ENCODE assay signal across 13 cellular contexts in the genomic region with DNA sequence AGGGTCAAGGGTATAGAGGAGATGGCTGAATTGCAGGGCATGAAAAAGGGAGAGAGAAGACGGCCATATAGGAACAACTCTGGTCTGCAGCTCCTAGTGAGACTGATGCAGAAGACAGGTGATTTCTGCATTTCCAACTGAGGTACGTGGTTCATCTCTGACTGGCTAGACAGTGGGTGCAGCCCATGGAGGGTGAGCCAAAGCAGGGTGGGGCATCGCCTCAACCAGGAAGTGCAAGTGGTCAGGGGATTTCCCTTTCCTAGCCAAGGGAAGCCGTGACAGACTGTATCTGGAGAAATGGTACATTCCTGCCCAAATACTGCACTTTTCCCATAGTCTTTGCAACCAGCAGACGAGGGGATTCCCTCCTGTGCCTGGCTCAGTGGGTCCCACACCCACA. TPM values are rescaled to one million over a fixed set of nuclear protein-coding genes. Genes with fewer than 3 reads are reported as not detected.
DNase-seq lines count a peak whose midpoint lies in the region; ATAC-seq and TF ChIP-seq lines count a peak whose summit lies in the region.
"Had no signal": no experiment of that assay in that cellular context is flagged by ENCODE, and none has a peak within 500 bp of the region (broad histone marks: within the 10 kb centered on the region; RNA-seq: fewer than 3 reads in every experiment).

No MANE protein-coding gene starts in this region.

- H3K4me1 Mint-ChIP-seq in stimulated activated memory B cell treated with anti-CD40 and anti-IgM and Interleukin-4, amounts not matched to agents 10 μg/mL and 1 μg/mL and 100 μg/mL, for 72 hours: peaks cover 11% of the 10 kb centered on the region
- H3K4me1 Mint-ChIP-seq: H9 had no signal

- peaks cover 18% of the 10 kb centered on the region for H3K9me3 Mint-ChIP-seq in stimulated activated memory B cell treated with anti-CD40 and anti-IgM and Interleukin-4, amounts not matched to agents 10 μg/mL and 1 μg/mL and 100 μg/mL, for 72 hours

- no peaks in the 10 kb centered on the region for H3K79me2 ChIP-seq in OCI-LY3 (ENCODE audit: low read length)

- H3K36me3 ChIP-seq in OCI-LY3 (replicated peaks; ENCODE audit: low read depth, low read length): no peaks in the 10 kb centered on the region
- H3K36me3 ChIP-seq: pancreas, tibial nerve had no signal

- H3K9ac ChIP-seq in OCI-LY3 (ENCODE audit: low read length): no peak overlapping the region

- H3K27me3 Mint-ChIP-seq in stimulated activated memory B cell treated with anti-CD40 and anti-IgM and Interleukin-4, amounts not matched to agents 10 μg/mL and 1 μg/mL and 100 μg/mL, for 72 hours: peaks cover 56% of the 10 kb centered on the region

- H2AFZ ChIP-seq in OCI-LY3 (ENCODE audit: low read depth, low read length): no peak overlapping the region

- no peak overlapping the region for H3K27ac Mint-ChIP-seq in stimulated activated memory B cell treated with anti-CD40 and anti-IgM and Interleukin-4, amounts not matched to agents 10 μg/mL and 1 μg/mL and 100 μg/mL, for 72 hours
- H3K27ac Mint-ChIP-seq: H9 had no signal

- H3K4me3 ChIP-seq in OCI-LY3 (ENCODE audit: low read length) (no peak overlapping the region), epithelial cell of esophagus (ENCODE audit: low read length) (no peak overlapping the region)
- H3K4me3 ChIP-seq: pancreas, tibial nerve had no signal

- no peak for ATAC-seq in stimulated activated memory B cell treated with anti-CD40 and anti-IgM and Interleukin-4, amounts not matched to agents 10 μg/mL and 1 μg/mL and 100 μg/mL, for 72 hours
- ATAC-seq in HG03460 (IDR thresholded peaks at IDR 0.05; ENCODE audit: unreplicated experiment): no peak
- ATAC-seq: pancreas had no signal

- H3K27ac ChIP-seq in OCI-LY3 (ENCODE audit: low read length): no peak overlapping the region
- H3K27ac ChIP-seq: pancreas, tibial nerve had no signal

- H3K9me3 ChIP-seq in OCI-LY3 (ENCODE audit: insufficient read depth, low read length): no peaks in the 10 kb centered on the region
- H3K9me3 ChIP-seq: pancreas had no signal

- DNase-seq in A172 (ENCODE audit: low spot score) (peak; percentile 37), epithelial cell of esophagus (ENCODE audit: low read depth) (peak; percentile 57), C1 segment of cervical spinal cord (lab: John Stamatoyannopoulos, UW) (no peak), NCI-H1694 treated with DMSO at 0.1 percent for 48 hours (lab: John Stamatoyannopoulos, UW) (no peak)
- DNase-seq in activated CD8-positive, alpha-beta memory T cell treated with anti-CD3 and anti-CD28 coated beads, Interleukin-2, amount 50 U/mL, for 4 hours: peak; percentile 29
- DNase-seq: H9, KG1, NCI-H2081, pancreas had no signal

- H4K20me1 ChIP-seq in OCI-LY3 (ENCODE audit: insufficient read depth, low read length): no peaks in the 10 kb centered on the region

- peaks cover 7% of the 10 kb centered on the region for H3K4me1 ChIP-seq in OCI-LY3 (ENCODE audit: low read length)
- H3K4me1 ChIP-seq: pancreas, tibial nerve had no signal

- peaks cover 4% of the 10 kb centered on the region; the same call in 1 of the 2 replicates for H3K27me3 ChIP-seq in OCI-LY3 (ENCODE audit: low read depth, low read length)
- H3K27me3 ChIP-seq: pancreas, tibial nerve had no signal

- no peak overlapping the region for H3K4me3 Mint-ChIP-seq in stimulated activated memory B cell treated with anti-CD40 and anti-IgM and Interleukin-4, amounts not matched to agents 10 μg/mL and 1 μg/mL and 100 μg/mL, for 72 hours
- H3K4me3 Mint-ChIP-seq: H9 had no signal

- no peaks in the 10 kb centered on the region for H3K36me3 Mint-ChIP-seq in stimulated activated memory B cell treated with anti-CD40 and anti-IgM and Interleukin-4, amounts not matched to agents 10 μg/mL and 1 μg/mL and 100 μg/mL, for 72 hours

- H3K4me2 ChIP-seq in OCI-LY3 (ENCODE audit: low read length): peak overlapping the region; percentile 30; the same call in 1 of the 2 replicates

- TF ChIP-seq CTCF in OCI-LY3 (IDR thresholded peaks at IDR 0.05; ENCODE audit: low read depth, low read length): no peak
- TF ChIP-seq CTCF in epithelial cell of esophagus (IDR thresholded peaks at IDR 0.05; ENCODE audit: insufficient read depth, low read depth, low read length, missing control alignments): no peak

RNA-seq across cellular contexts. Expression of gene GNAQ, which starts 22.6 kb away (rescaled TPM):
- 38.4 and 42.0 TPM in 2 replicates for total RNA-seq in A172 (2014; rRNA removed; shearing (Covaris generic))

Comparison
In these comparisons a context has a peak if more than half of its experiments do, and no peak if none do; other contexts are left out.
1. DNase-seq: peak in A172 (single experiment), activated CD8-positive, alpha-beta memory T cell treated with anti-CD3 and anti-CD28 coated beads, Interleukin-2, amount 50 U/mL, for 4 hours (single experiment) and epithelial cell of esophagus (single experiment); none in C1 segment of cervical spinal cord (0 of 14) and NCI-H1694 treated with DMSO at 0.1 percent for 48 hours (single experiment).